In genomic region chr19:38304866-38305429, GRCh38 we compare ENCODE assay signal across 8 cellular contexts. TPM values are rescaled to one million over a fixed set of nuclear protein-coding genes. Genes with fewer than 3 reads are reported as not detected.
DNase-seq lines count a peak whose midpoint lies in the region; ATAC-seq and TF ChIP-seq lines count a peak whose summit lies in the region.

No MANE protein-coding gene starts in this region.

- H3K36me3 Mint-ChIP-seq in MCF 10A (ENCODE audit: insufficient read depth, unreplicated experiment), result peaks cover 40% of the 10 kb centered on the region
- H3K36me3 Mint-ChIP-seq in activated CD4-positive, alpha-beta T cell treated with anti-CD3 and anti-CD28 coated beads, Interleukin-2, amount 10 ng/mL, durations not matched to agents 24 days and 14 days (ENCODE audit: low read depth), result peaks cover 16% of the 10 kb centered on the region

- peak overlapping the region; percentile 91 for H3K27ac Mint-ChIP-seq in MCF 10A (ENCODE audit: low read depth, unreplicated experiment)
- no peak overlapping the region for H3K27ac Mint-ChIP-seq in activated CD4-positive, alpha-beta T cell treated with anti-CD3 and anti-CD28 coated beads, Interleukin-2, amount 10 ng/mL, durations not matched to agents 24 days and 14 days

- BruUV-seq in MCF 10A (replicated peaks; lab: Mats Ljungman, UMichigan), result no TSS peak

- CTCF ChIA-PET in MCF 10A (lab: Yijun Ruan, JAX), result interaction anchor here (0.9 to 1.8 kb wide), 3 partner anchors 14 to 61 kb away, joined by 3 to 9 read pairs (median 4); no protein-coding TSS in a partner anchor

- peaks cover 1% of the 10 kb centered on the region for H3K9me3 Mint-ChIP-seq in MCF 10A (ENCODE audit: unreplicated experiment)
- H3K9me3 Mint-ChIP-seq in activated CD4-positive, alpha-beta T cell treated with anti-CD3 and anti-CD28 coated beads, Interleukin-2, amount 10 ng/mL, durations not matched to agents 24 days and 14 days, result no peaks in the 10 kb centered on the region

- ATAC-seq in Right ventricle myocardium inferior (peak; percentile 44), HG02870 (IDR thresholded peaks at IDR 0.05; ENCODE audit: unreplicated experiment) (no peak)

- H3K4me1 Mint-ChIP-seq in MCF 10A (ENCODE audit: insufficient read depth, unreplicated experiment), result peaks cover 17% of the 10 kb centered on the region
- no peaks in the 10 kb centered on the region for H3K4me1 Mint-ChIP-seq in activated CD4-positive, alpha-beta T cell treated with anti-CD3 and anti-CD28 coated beads, Interleukin-2, amount 10 ng/mL, durations not matched to agents 24 days and 14 days

- no peak for TF ChIP-seq CTCF in MCF 10A (IDR thresholded peaks at IDR 0.05; ENCODE audit: unreplicated experiment)

- POLR2A ChIA-PET in MCF 10A (lab: Yijun Ruan, JAX), result interaction anchor here (0.7 to 3.8 kb wide), 19 partner anchors 9 to 1099 kb away, joined by 3 to 49 read pairs (median 6); partner anchors contain the start of genes CATSPERG, GGN, KCNK6 and PSMD8

- intact Hi-C loops in Right ventricle myocardium inferior (cut with DNase I) (no loop called here), cardiac septum (cut with DNase I) (no loop called here), MCF 10A (cut with micrococcal nuclease) (loop anchor here (1.0 to 2.0 kb wide), 2 partner anchors 10 to 30 kb away; partner anchors contain the start of genes CATSPERG and YIF1B)
- intact Hi-C loops in activated CD4-positive, alpha-beta T cell treated with anti-CD3 and anti-CD28 coated beads, Interleukin-2, amount 10 ng/mL, durations not matched to agents 24 days and 14 days (cut with micrococcal nuclease), result no loop called here

- peak overlapping the region; percentile 89 for H3K4me3 Mint-ChIP-seq in MCF 10A (ENCODE audit: unreplicated experiment)
- no peak overlapping the region for H3K4me3 Mint-ChIP-seq in activated CD4-positive, alpha-beta T cell treated with anti-CD3 and anti-CD28 coated beads, Interleukin-2, amount 10 ng/mL, durations not matched to agents 24 days and 14 days

- no peak for DNase-seq in Right ventricle myocardium inferior (ENCODE audit: missing footprints)
- DNase-seq in cardiac septum (ENCODE audit: low spot score), result no peak
- peak; percentile 99 for DNase-seq in MCF 10A (ENCODE audit: unreplicated experiment)
- DNase-seq in left kidney (ENCODE audit: low read depth, low spot score), result peak; percentile 96
- DNase-seq in activated T-cell treated with anti-CD3 and anti-CD28 coated beads for 4 hours, result no peak
- no peak for DNase-seq in superior temporal gyrus (ENCODE audit: extremely low spot score)
- no peak for DNase-seq in activated CD4-positive, alpha-beta T cell treated with anti-CD3 and anti-CD28 coated beads, Interleukin-2, amount 10 ng/mL, durations not matched to agents 24 days and 14 days

- no peaks in the 10 kb centered on the region for H3K27me3 Mint-ChIP-seq in MCF 10A (ENCODE audit: insufficient read depth, unreplicated experiment)
- no peaks in the 10 kb centered on the region for H3K27me3 Mint-ChIP-seq in activated CD4-positive, alpha-beta T cell treated with anti-CD3 and anti-CD28 coated beads, Interleukin-2, amount 10 ng/mL, durations not matched to agents 24 days and 14 days

RNA-seq across cellular contexts. Expression of gene C19orf33, which starts 0.9 kb away (rescaled TPM):
- total RNA-seq in Right ventricle myocardium inferior (6.7 TPM), cardiac septum (2.0 TPM), MCF 10A (2022) (343 and 381 TPM in 2 replicates)
- total RNA-seq in activated CD4-positive, alpha-beta T cell treated with anti-CD3 and anti-CD28 coated beads, Interleukin-2, amount 10 ng/mL, durations not matched to agents 24 days and 14 days, result 0.52 TPM in 1 of 2 replicates, not detected in the other

RNA-seq across cellular contexts. Expression of gene YIF1B, which starts 10.8 kb away (rescaled TPM):
- 34.7 TPM for total RNA-seq in Right ventricle myocardium inferior
- total RNA-seq in cardiac septum, result 27.6 TPM
- 49.2 and 60.3 TPM in 2 replicates for total RNA-seq in MCF 10A (2022)
- total RNA-seq in activated CD4-positive, alpha-beta T cell treated with anti-CD3 and anti-CD28 coated beads, Interleukin-2, amount 10 ng/mL, durations not matched to agents 24 days and 14 days, result 83.4 and 84.7 TPM in 2 replicates

RNA-seq across cellular contexts. Expression of gene KCNK6, which starts 14.7 kb away (rescaled TPM):
- total RNA-seq in Right ventricle myocardium inferior, result 7.2 TPM
- 14.1 TPM for total RNA-seq in cardiac septum
- total RNA-seq in MCF 10A (2022), result 5.3 and 6.2 TPM in 2 replicates
- 18.7 and 20.1 TPM in 2 replicates for total RNA-seq in activated CD4-positive, alpha-beta T cell treated with anti-CD3 and anti-CD28 coated beads, Interleukin-2, amount 10 ng/mL, durations not matched to agents 24 days and 14 days

RNA-seq across cellular contexts. Expression of gene CATSPERG, which starts 30.7 kb away (rescaled TPM):
- total RNA-seq in Right ventricle myocardium inferior, result 0.84 TPM
- 1.5 TPM for total RNA-seq in cardiac septum
- total RNA-seq in MCF 10A (2022), result 1.4 and 4.5 TPM in 2 replicates
- total RNA-seq in activated CD4-positive, alpha-beta T cell treated with anti-CD3 and anti-CD28 coated beads, Interleukin-2, amount 10 ng/mL, durations not matched to agents 24 days and 14 days, result 3.4 and 3.7 TPM in 2 replicates

RNA-seq across cellular contexts. Expression of gene SPINT2, which starts 40.6 kb away (rescaled TPM):
- total RNA-seq in Right ventricle myocardium inferior, result 9.1 TPM
- 17.3 TPM for total RNA-seq in cardiac septum
- 277 and 333 TPM in 2 replicates for total RNA-seq in MCF 10A (2022)
- total RNA-seq in activated CD4-positive, alpha-beta T cell treated with anti-CD3 and anti-CD28 coated beads, Interleukin-2, amount 10 ng/mL, durations not matched to agents 24 days and 14 days, result 69.6 and 70.7 TPM in 2 replicates

Comparison
In these comparisons a context has a peak if more than half of its experiments do, and no peak if none do; other contexts are left out.
1. DNase-seq: peak in MCF 10A (single experiment) and left kidney (single experiment); none in Right ventricle myocardium inferior (single experiment), cardiac septum (single experiment), activated T-cell treated with anti-CD3 and anti-CD28 coated beads for 4 hours (single experiment), superior temporal gyrus (single experiment) and activated CD4-positive, alpha-beta T cell treated with anti-CD3 and anti-CD28 coated beads, Interleukin-2, amount 10 ng/mL, durations not matched to agents 24 days and 14 days (single experiment).
2. RNA of gene C19orf33, which starts 0.9 kb away (total RNA-seq): 343 to 381 TPM in MCF 10A; 6.7 TPM in Right ventricle myocardium inferior (single experiment), 2.0 TPM in cardiac septum (single experiment) and 0.52 TPM in activated CD4-positive, alpha-beta T cell treated with anti-CD3 and anti-CD28 coated beads, Interleukin-2, amount 10 ng/mL, durations not matched to agents 24 days and 14 days; every median in the first group is over 10 times any median in the second.